14 cellular contexts compared by ENCODE assay signal in genomic region chr5:67405101-67405364, GRCh38.
"Had no signal": no experiment of that assay in that cellular context is flagged by ENCODE, and none has a peak within 500 bp of the region (broad histone marks: within the 10 kb centered on the region; RNA-seq: fewer than 3 reads in every experiment).

No MANE protein-coding gene starts in this region.

- H3K27me3 ChIP-seq: cardiac muscle cell, esophagus muscularis mucosa had no signal

- DNase-seq: activated CD4-positive, alpha-beta T cell treated with anti-CD3 and anti-CD28 coated beads for 1 hour; activated CD4-positive, alpha-beta T cell treated with anti-CD3 and anti-CD28 coated beads, Interleukin-2, amount 50 U/mL, for 48 hours; activated naive CD4-positive, alpha-beta T cell treated with Interleukin-2 at 50 U/mL for 16 hours; anterior cingulate cortex; stimulated activated CD4-positive, alpha-beta T cell treated with anti-CD3 and anti-CD28 coated beads, Interleukin-12 subunit alpha, Interleukin-12 subunit beta, amount 100 ng/mL, for 4 hours; stimulated activated CD4-positive, alpha-beta T cell treated with anti-CD3 and anti-CD28 coated beads, Interleukin-2, amount 100 ng/mL, for 24 hours; T-helper 1 cell; T1000 had no signal

- FAIRE-seq: colon had no signal

- H3K4me3 ChIP-seq: cardiac muscle cell, esophagus muscularis mucosa had no signal

- H3K36me3 ChIP-seq: cardiac muscle cell, esophagus muscularis mucosa had no signal

- H3K9me3 ChIP-seq: esophagus muscularis mucosa had no signal

- ATAC-seq: activated T-helper 17 cell treated with anti-CD3 and anti-CD28 coated beads, Interleukin-2, amount 50 U/mL, for 72 hours; sciatic nerve; stimulated activated effector memory CD8-positive, alpha-beta T cell treated with anti-CD3 and anti-CD28 coated beads, Interleukin-12 subunit alpha, Interleukin-12 subunit beta, amount 100 ng/mL, for 72 hours had no signal

- H3K27ac ChIP-seq: cardiac muscle cell had no signal
